In genomic region chr6:30500421-30501069, GRCh38 we compare ENCODE assay signal across 10 cellular contexts. TPM values are rescaled to one million over a fixed set of nuclear protein-coding genes. Genes with fewer than 3 reads are reported as not detected.
DNase-seq lines count a peak whose midpoint lies in the region; ATAC-seq, FAIRE-seq and TF ChIP-seq lines count a peak whose summit lies in the region.
"Had no signal": no experiment of that assay in that cellular context is flagged by ENCODE, and none has a peak within 500 bp of the region (broad histone marks: within the 10 kb centered on the region; RNA-seq: fewer than 3 reads in every experiment).

No MANE protein-coding gene starts in this region.

- H2AFZ ChIP-seq in K562 (ENCODE audit: low read depth, low read length): peak overlapping the region; percentile 82

- intact Hi-C loops in K562 (cut with micrococcal nuclease): no loop called here

- FAIRE-seq in K562 (lab: Jason Lieb, UNC) (no peak), small intestine (lab: Jason Lieb, UNC) (no peak)

- POLR2A ChIA-PET in HEK293 (lab: Yijun Ruan, JAX): interaction anchor here (0.6 to 2.2 kb wide), 4 partner anchors 10 to 224 kb away, joined by 3 to 11 read pairs (median 3); no protein-coding TSS in a partner anchor
- POLR2A ChIA-PET in K562 (lab: Yijun Ruan, JAX): interaction anchor here (0.9 to 1.2 kb wide), 5 partner anchors 8 to 114 kb away, joined by 3 to 5 read pairs (median 4); no protein-coding TSS in a partner anchor

- H3K27ac ChIP-seq in HEK293 (ENCODE audit: extremely low read depth, low read depth, low read length) (no peak overlapping the region), K562 (ENCODE audit: extremely low read depth, low read depth, low read length) (no peak overlapping the region), lung (ENCODE audit: low read depth in 1 of 2, low read length in 1 of 2) (peak overlapping the region; percentile 55 to 57), small intestine (ENCODE audit: low read depth in 1 of 2, low read length in 1 of 2) (peak overlapping the region in 1 of 2 donors; percentile 52)

- TF ChIP-seq CTCF in AG10803 (conservative IDR thresholded peaks at IDR 0.05; ENCODE audit: low read length) (no peak), HEK293 (tag by site-specific recombination; IDR thresholded peaks at IDR 0.05) (no peak), K562 (IDR thresholded peaks at IDR 0.05 in 2 of 3, conservative IDR thresholded peaks at IDR 0.05 in 1 of 3; ENCODE audit: insufficient read depth in 2 of 3, low read depth in 1 of 3, low read length in 3 of 3) (no peak), lung (IDR thresholded peaks at IDR 0.05; ENCODE audit: control extremely low read depth, extremely low read depth) (no peak)

- TF ChIP-seq EP300 in K562 (IDR thresholded peaks at IDR 0.05; ENCODE audit: low read length): no peak

- no peak overlapping the region for H3K4me3 ChIP-seq in AG10803 (ENCODE audit: low read length)
- no peak overlapping the region for H3K4me3 ChIP-seq in HEK293 (ENCODE audit: low read depth, low read length)
- H3K4me3 ChIP-seq in K562: no peak overlapping the region
- no peak overlapping the region for H3K4me3 ChIP-seq in lung
- H3K4me3 ChIP-seq in small intestine (ENCODE audit: low read depth in 1 of 2, low read length in 2 of 2): no peak overlapping the region

- H3K9me1 ChIP-seq in K562 (ENCODE audit: control insufficient read depth, insufficient read depth, low read length): no peaks in the 10 kb centered on the region

- WGBS in K562 (ENCODE audit: insufficient coverage, low coverage, missing lambda C conversion rate): 48% methylated on average over 9 of the region's 9 CpGs
- WGBS in lung, 2 donors: 44 to 45% methylated on average over 9 of the region's 9 CpGs
- whole genome bisulfite sequencing in small intestine, 3 donors: 49 to 69% (median 69%) methylated on average over 9 of the region's 9 CpGs

- no peaks in the 10 kb centered on the region for H3K4me1 ChIP-seq in HEK293 (ENCODE audit: control insufficient read depth, insufficient read depth, low read length)
- peaks cover 10 to 21% of the 10 kb centered on the region in 2 experiments; a peak in 4 of 5 replicates for H3K4me1 ChIP-seq in K562 (replicated peaks in 1 of 2; ENCODE audit: control insufficient read depth in 2 of 2, insufficient read depth in 2 of 2, low read length in 2 of 2)
- peaks cover 2 to 3% of the 10 kb centered on the region in 2 donors for H3K4me1 ChIP-seq in lung (ENCODE audit: control insufficient read depth in 2 of 2, insufficient read depth in 2 of 2, low read length in 2 of 2)
- peaks cover 0 to 3% of the 10 kb centered on the region in 2 donors for H3K4me1 ChIP-seq in small intestine (ENCODE audit: control insufficient read depth in 2 of 2, insufficient read depth in 1 of 2, low read depth in 1 of 2, low read length in 1 of 2)

- no peaks in the 10 kb centered on the region for H4K20me1 ChIP-seq in K562 (replicated peaks; ENCODE audit: control insufficient read depth, insufficient read depth, low read length)

- ATAC-seq in K562: peak; percentile 6; the same call in 1 of the 3 replicates
- no peak for ATAC-seq in lung (ENCODE audit: insufficient read depth, low FRiP score)

- BruUV-seq in K562 (replicated peaks; lab: Mats Ljungman, UMichigan): no TSS peak

- no peaks in the 10 kb centered on the region for H3K36me3 ChIP-seq in HEK293 (ENCODE audit: control insufficient read depth in 2 of 2, insufficient read depth in 1 of 2, low read length in 2 of 2)
- no peaks in the 10 kb centered on the region for H3K36me3 ChIP-seq in K562 (ENCODE audit: control insufficient read depth, insufficient read depth, low read length)
- no peaks in the 10 kb centered on the region for H3K36me3 ChIP-seq in lung (ENCODE audit: control insufficient read depth in 2 of 2, insufficient read depth in 2 of 2, low read length in 2 of 2)
- H3K36me3 ChIP-seq in small intestine (ENCODE audit: control insufficient read depth in 2 of 2, insufficient read depth in 2 of 2, low read length in 2 of 2): no peaks in the 10 kb centered on the region

- DNase-seq in AG10803 (ENCODE audit: low read depth) (peak; percentile 45), K562 (ENCODE audit: extremely low read depth in 1 of 4, low spot score in 3 of 4) (peak in 1 of 4 experiments; percentile 20), lung (ENCODE audit: low spot score) (no peak), midbrain (lab: John Stamatoyannopoulos, UW) (no peak), small intestine (no peak), NCI-H2227 treated with DMSO at 0.1 percent for 48 hours (lab: John Stamatoyannopoulos, UW) (no peak), DMS79 treated with DMSO at 0.1 percent for 48 hours (lab: John Stamatoyannopoulos, UW) (no peak)
- DNase-seq: NCI-H1417 treated with DMSO at 0.1 percent for 48 hours, retina had no signal

- H3K4me2 ChIP-seq in K562 (ENCODE audit: insufficient read depth, low read length): peak overlapping the region; percentile 39; the same call in 1 of the 2 replicates

- CTCF ChIA-PET in HEK293 (lab: Yijun Ruan, JAX): interaction anchor here (0.6 to 5.3 kb wide), 4 partner anchors 12 to 40 kb away, joined by 4 to 46 read pairs (median 12); no protein-coding TSS in a partner anchor
- CTCF ChIA-PET in K562 (lab: Yijun Ruan, JAX; ENCODE audit: low intra/inter-chr PET ratio): no interaction called here

- H3K9ac ChIP-seq in K562 (ENCODE audit: insufficient read depth in 1 of 2, low read depth in 2 of 2, low read length in 2 of 2): peak overlapping the region; percentile 10 to 46; a peak in 1 of 4 replicates

- in situ Hi-C loops in K562 (cut with MboI): no loop called here

- no peaks in the 10 kb centered on the region for H3K9me3 ChIP-seq in HEK293 (ENCODE audit: control insufficient read depth, insufficient read depth, low read depth, low read length)
- no peaks in the 10 kb centered on the region for H3K9me3 ChIP-seq in K562 (replicated peaks; ENCODE audit: control insufficient read depth, insufficient read depth, low read depth, low read length)
- H3K9me3 ChIP-seq in lung (ENCODE audit: control insufficient read depth in 2 of 2, insufficient read depth in 1 of 2, low read length in 1 of 2): no peaks in the 10 kb centered on the region
- H3K9me3 ChIP-seq in small intestine (ENCODE audit: control insufficient read depth, low read depth): no peaks in the 10 kb centered on the region

- TF ChIP-seq RAD21 in K562 (CRISPR knock-in tag; conservative IDR thresholded peaks at IDR 0.05 in 1 of 2, IDR thresholded peaks at IDR 0.05 in 1 of 2): no peak

- H3K79me2 ChIP-seq in K562 (ENCODE audit: control insufficient read depth, insufficient read depth, low read length): no peaks in the 10 kb centered on the region

- no peak for TF ChIP-seq POLR2A in K562 (conservative IDR thresholded peaks at IDR 0.05)

- H3K27me3 ChIP-seq in K562 (ENCODE audit: control insufficient read depth in 2 of 2, insufficient read depth in 2 of 2, low read length in 2 of 2) (no peaks in the 10 kb centered on the region), lung (ENCODE audit: control insufficient read depth, insufficient read depth) (no peaks in the 10 kb centered on the region), small intestine (ENCODE audit: control insufficient read depth in 2 of 2, insufficient read depth in 2 of 2, low read length in 2 of 2) (no peaks in the 10 kb centered on the region)

RNA-seq across cellular contexts. Expression of gene HLA-E, which starts 11.2 kb away (rescaled TPM):
- 20.8 and 41.1 TPM in 2 replicates for total RNA-seq in K562 (2011; cell fraction: chromatin; rRNA removed; ENCODE audit: low replicate concordance)
- 40.4 and 50.9 TPM in 2 replicates for total RNA-seq in K562 (2011; cell fraction: nucleolus; rRNA removed)
- total RNA-seq in K562 (2011; cell fraction: nucleoplasm; rRNA removed): 37.3 and 46.7 TPM in 2 replicates
- total RNA-seq in K562 (2014; rRNA removed): 39.9 and 45.5 TPM in 2 replicates
- total RNA-seq in K562 (2014; rRNA removed; fragmentation: Illumina TruSeq; extraction: Trizol): 14.8 and 15.0 TPM in 2 replicates
- total RNA-seq in K562 (2015; rRNA removed; fragmentation: Illumina TruSeq; extraction: Trizol): 25.0 and 25.8 TPM in 2 replicates
- 31.0 and 38.0 TPM in 2 replicates for total RNA-seq in K562 (2021)
- 27.2 and 28.8 TPM in 2 replicates for polyA plus RNA-seq in K562 (2011; rRNA removed)
- polyA plus RNA-seq in K562 (2011; cell fraction: cytosol; rRNA removed): 27.0 and 45.7 TPM in 2 replicates
- 20.5 and 32.8 TPM in 2 replicates for polyA plus RNA-seq in K562 (2011; cell fraction: nucleus; rRNA removed)
- polyA plus RNA-seq in K562 (2012): 27.8 and 82.4 TPM in 2 replicates
- 26.8 and 37.5 TPM in 2 replicates for polyA plus RNA-seq in K562 (2014; fragmentation: Illumina TruSeq; extraction: Trizol)
- polyA plus RNA-seq in K562 (2014; fragmentation: Nextera tagmentation; extraction: Ambion mirVana): 1 to 10 TPM; 3.2 to 4.0 TPM
- 38.4 and 38.9 TPM in 2 replicates for polyA plus RNA-seq in K562 (2014; rRNA removed)
- polyA minus RNA-seq in K562 (2011; rRNA and poly(A)+ RNA removed): 17.5 and 21.1 TPM in 2 replicates
- 16.8 and 17.8 TPM in 2 replicates for polyA minus RNA-seq in K562 (2011; cell fraction: cytosol; rRNA and poly(A)+ RNA removed)
- polyA minus RNA-seq in K562 (2011; cell fraction: nucleus; rRNA and poly(A)+ RNA removed): 13.8 and 14.3 TPM in 2 replicates
- 100 to 1,000 TPM; 502 to 611 TPM for total RNA-seq in lung
- 1,000 to 10,000 TPM in 1 of 2 donors, 100 to 1,000 TPM in 1; 618 to 1,209 TPM for polyA plus RNA-seq in lung
- polyA plus RNA-seq in small intestine: 100 to 1,000 TPM in 2 of 3 donors, 10 to 100 TPM in 1; 72.5 to 494 (median 228) TPM

RNA-seq across cellular contexts. Expression of gene GNL1, which starts 55.7 kb away (rescaled TPM):
- 62.6 and 77.3 TPM in 2 replicates for total RNA-seq in K562 (2011; cell fraction: chromatin; rRNA removed; ENCODE audit: low replicate concordance)
- total RNA-seq in K562 (2011; cell fraction: nucleolus; rRNA removed): 31.0 and 32.1 TPM in 2 replicates
- 44.9 and 68.0 TPM in 2 replicates for total RNA-seq in K562 (2011; cell fraction: nucleoplasm; rRNA removed)
- total RNA-seq in K562 (2014; rRNA removed) (51.6 and 92.3 TPM in 2 replicates), K562 (2014; rRNA removed; fragmentation: Illumina TruSeq; extraction: Trizol) (53.9 and 57.0 TPM in 2 replicates), K562 (2015; rRNA removed; fragmentation: Illumina TruSeq; extraction: Trizol) (53.1 and 58.0 TPM in 2 replicates), K562 (2021) (96.7 and 112 TPM in 2 replicates), lung (10 to 100 TPM; 42.0 to 67.3 TPM)
- polyA plus RNA-seq in K562 (2011; rRNA removed) (59.6 and 77.7 TPM in 2 replicates), K562 (2014; fragmentation: Illumina TruSeq; extraction: Trizol) (70.6 and 95.1 TPM in 2 replicates), K562 (2014; fragmentation: Nextera tagmentation; extraction: Ambion mirVana) (1 to 10 TPM in 1 of 2 experiments, under 1 TPM in 1; 0.73 to 1.3 TPM), K562 (2014; rRNA removed) (59.5 and 72.0 TPM in 2 replicates), lung (10 to 100 TPM; 41.0 to 68.5 TPM), small intestine (10 to 100 TPM; 25.9 to 46.7 (median 39.4) TPM)
- 61.6 and 96.6 TPM in 2 replicates for polyA plus RNA-seq in K562 (2011; cell fraction: cytosol; rRNA removed)
- polyA plus RNA-seq in K562 (2011; cell fraction: nucleus; rRNA removed): 44.0 and 65.8 TPM in 2 replicates
- 73.0 and 116 TPM in 2 replicates for polyA plus RNA-seq in K562 (2012)
- 26.6 and 37.0 TPM in 2 replicates for polyA minus RNA-seq in K562 (2011; rRNA and poly(A)+ RNA removed)
- 32.7 and 40.8 TPM in 2 replicates for polyA minus RNA-seq in K562 (2011; cell fraction: cytosol; rRNA and poly(A)+ RNA removed)
- 14.4 and 18.4 TPM in 2 replicates for polyA minus RNA-seq in K562 (2011; cell fraction: nucleus; rRNA and poly(A)+ RNA removed)

RNA-seq across cellular contexts. Expression of gene PRR3, which starts 56.5 kb away (rescaled TPM):
- 30.7 and 40.4 TPM in 2 replicates for total RNA-seq in K562 (2011; cell fraction: chromatin; rRNA removed; ENCODE audit: low replicate concordance)
- 17.5 and 18.5 TPM in 2 replicates for total RNA-seq in K562 (2011; cell fraction: nucleolus; rRNA removed)
- 28.0 and 48.3 TPM in 2 replicates for total RNA-seq in K562 (2011; cell fraction: nucleoplasm; rRNA removed)
- total RNA-seq in K562 (2014; rRNA removed): 25.3 and 27.7 TPM in 2 replicates
- total RNA-seq in K562 (2014; rRNA removed; fragmentation: Illumina TruSeq; extraction: Trizol): 22.5 and 23.5 TPM in 2 replicates
- total RNA-seq in K562 (2015; rRNA removed; fragmentation: Illumina TruSeq; extraction: Trizol): 31.9 and 33.6 TPM in 2 replicates
- total RNA-seq in K562 (2021): 28.8 and 31.4 TPM in 2 replicates
- 38.6 and 44.3 TPM in 2 replicates for polyA plus RNA-seq in K562 (2011; rRNA removed)
- 57.5 and 64.8 TPM in 2 replicates for polyA plus RNA-seq in K562 (2011; cell fraction: cytosol; rRNA removed)
- polyA plus RNA-seq in K562 (2011; cell fraction: nucleus; rRNA removed): 41.6 and 45.0 TPM in 2 replicates
- polyA plus RNA-seq in K562 (2012): 19.5 and 24.7 TPM in 2 replicates
- polyA plus RNA-seq in K562 (2014; fragmentation: Illumina TruSeq; extraction: Trizol): 52.2 and 59.6 TPM in 2 replicates
- polyA plus RNA-seq in K562 (2014; fragmentation: Nextera tagmentation; extraction: Ambion mirVana): 10 to 100 TPM; 23.9 to 26.6 TPM
- polyA plus RNA-seq in K562 (2014; rRNA removed): 34.6 and 38.0 TPM in 2 replicates
- 46.0 and 47.8 TPM in 2 replicates for polyA minus RNA-seq in K562 (2011; rRNA and poly(A)+ RNA removed)
- 13.3 and 18.6 TPM in 2 replicates for polyA minus RNA-seq in K562 (2011; cell fraction: cytosol; rRNA and poly(A)+ RNA removed)
- 12.8 and 21.0 TPM in 2 replicates for polyA minus RNA-seq in K562 (2011; cell fraction: nucleus; rRNA and poly(A)+ RNA removed)
- total RNA-seq in lung: 10 to 100 TPM in 1 of 2 donors, 1 to 10 TPM in 1; 8.4 to 10.9 TPM
- polyA plus RNA-seq in lung: 10 to 100 TPM in 1 of 2 donors, 1 to 10 TPM in 1; 8.6 to 11.5 TPM
- polyA plus RNA-seq in small intestine: 1 to 10 TPM; 3.6 to 6.1 (median 4.1) TPM

Comparison
In these comparisons a context has a peak if more than half of its experiments do, and no peak if none do; other contexts are left out.
1. H3K27ac ChIP-seq: peak in lung (2 of 2); none in HEK293 (single experiment) and K562 (single experiment).